Comparison of ENCODE assay signal across 18 cellular contexts in the genomic region with DNA sequence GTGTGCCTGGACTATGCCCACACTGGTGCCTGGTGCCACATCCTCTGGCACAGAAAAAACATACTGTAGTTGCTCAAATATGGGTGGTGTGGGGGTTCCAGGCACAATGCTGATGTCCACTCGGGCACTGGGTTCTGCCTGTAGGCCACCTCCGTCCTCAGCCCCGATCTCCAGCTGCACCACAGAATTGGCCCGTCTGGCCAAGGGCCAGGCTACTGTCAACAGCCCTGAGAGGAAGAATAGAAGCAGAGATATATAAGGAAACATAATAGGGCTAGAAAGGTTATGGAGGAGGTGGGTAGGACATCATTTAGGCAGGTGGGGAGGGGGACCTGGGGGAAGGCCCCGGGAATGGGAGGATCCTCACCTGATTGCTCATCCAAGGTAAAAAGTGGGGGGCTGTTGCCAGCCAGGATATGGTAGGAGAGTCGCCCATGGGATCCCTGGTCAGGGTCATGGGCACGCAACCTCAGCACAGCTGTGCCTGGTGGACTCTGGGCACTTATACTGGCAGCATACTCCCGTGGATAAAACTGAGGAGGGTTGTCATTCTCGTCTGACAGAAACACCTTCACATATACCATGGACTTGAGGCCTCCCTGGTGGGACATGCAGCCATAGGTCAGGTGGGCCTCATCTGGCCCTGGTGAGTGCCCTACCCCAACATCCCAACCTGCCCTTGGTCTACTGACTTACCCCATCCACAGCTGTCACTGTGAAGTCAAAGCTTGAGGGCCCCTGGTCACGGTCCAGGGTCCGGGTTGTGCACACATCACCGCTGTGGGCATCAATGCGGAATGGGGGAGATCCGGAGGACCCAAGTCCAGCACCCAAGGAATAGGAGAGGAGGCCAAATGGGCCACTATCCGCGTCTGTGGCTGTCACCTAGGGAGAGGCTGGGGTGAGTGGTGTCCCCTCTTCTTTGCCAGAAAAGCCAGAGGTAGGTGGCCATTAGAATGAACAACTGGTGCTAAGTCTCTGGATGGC.
"Had no signal": no experiment of that assay in that cellular context is flagged by ENCODE, and none has a peak within 500 bp of the region (broad histone marks: within the 10 kb centered on the region; RNA-seq: fewer than 3 reads in every experiment).

No MANE protein-coding gene starts in this region.

- H3K36me3 Mint-ChIP-seq: natural killer cell had no signal

- H3K27ac Mint-ChIP-seq: activated B cell treated with CpG ODN at 0.5 μM for 24 hours; activated CD4-positive, alpha-beta T cell treated with anti-CD3 and anti-CD28 coated beads, Interleukin-2, amount 10 ng/mL, durations not matched to agents 7 days and 5 days; activated T-cell treated with anti-CD3 and anti-CD28 coated beads, Interleukin-2, amount 50 U/mL, for 72 hours; natural killer cell had no signal

- H3K9me3 ChIP-seq: left lung, prostate gland, stomach, thyroid gland, uterus had no signal

- H3K4me3 ChIP-seq: hepatocyte, left lung, prostate gland, stomach, thyroid gland, uterus had no signal

- H3K4me3 Mint-ChIP-seq: activated B cell treated with CpG ODN at 0.5 μM for 24 hours; activated CD4-positive, alpha-beta T cell treated with anti-CD3 and anti-CD28 coated beads, Interleukin-2, amount 10 ng/mL, durations not matched to agents 7 days and 5 days; activated T-cell treated with anti-CD3 and anti-CD28 coated beads, Interleukin-2, amount 50 U/mL, for 72 hours; natural killer cell had no signal

- FAIRE-seq: keratinocyte, TTC549 had no signal

- DNase-seq: activated B cell treated with CpG ODN at 0.5 μM for 24 hours; activated CD4-positive, alpha-beta T cell treated with anti-CD3 and anti-CD28 coated beads, Interleukin-2, amount 10 ng/mL, durations not matched to agents 7 days and 5 days; activated CD8-positive, alpha-beta memory T cell treated with anti-CD3 and anti-CD28 coated beads, Interleukin-2, amount 50 U/mL, for 48 hours; activated T-cell treated with anti-CD3 and anti-CD28 coated beads, Interleukin-2, amount 50 U/mL, for 72 hours; anterior cingulate cortex; erythroblast; left lung; mesendoderm; natural killer cell; stomach; SW 1271; thyroid gland; uterus had no signal

- H3K4me2 ChIP-seq: hepatocyte had no signal

- H3K27me3 Mint-ChIP-seq: activated B cell treated with CpG ODN at 0.5 μM for 24 hours; activated CD4-positive, alpha-beta T cell treated with anti-CD3 and anti-CD28 coated beads, Interleukin-2, amount 10 ng/mL, durations not matched to agents 7 days and 5 days had no signal

- H3K27ac ChIP-seq: hepatocyte, prostate gland had no signal

- H3K27me3 ChIP-seq: left lung, stomach, thyroid gland, uterus had no signal

- H3K36me3 ChIP-seq: prostate gland, thyroid gland, uterus had no signal

- H3K9me3 Mint-ChIP-seq: activated B cell treated with CpG ODN at 0.5 μM for 24 hours; activated CD4-positive, alpha-beta T cell treated with anti-CD3 and anti-CD28 coated beads, Interleukin-2, amount 10 ng/mL, durations not matched to agents 7 days and 5 days; activated T-cell treated with anti-CD3 and anti-CD28 coated beads, Interleukin-2, amount 50 U/mL, for 72 hours; natural killer cell had no signal

- ATAC-seq: activated T-cell treated with anti-CD3 and anti-CD28 coated beads, Interleukin-2, amount 50 U/mL, for 72 hours; left lung; natural killer cell; sciatic nerve had no signal

- H3K4me1 Mint-ChIP-seq: activated B cell treated with CpG ODN at 0.5 μM for 24 hours, natural killer cell had no signal

- H2AFZ ChIP-seq: hepatocyte had no signal

- H3K4me1 ChIP-seq: prostate gland had no signal
